Comparison of ENCODE assay signal across 1 cellular context in the genomic region with DNA sequence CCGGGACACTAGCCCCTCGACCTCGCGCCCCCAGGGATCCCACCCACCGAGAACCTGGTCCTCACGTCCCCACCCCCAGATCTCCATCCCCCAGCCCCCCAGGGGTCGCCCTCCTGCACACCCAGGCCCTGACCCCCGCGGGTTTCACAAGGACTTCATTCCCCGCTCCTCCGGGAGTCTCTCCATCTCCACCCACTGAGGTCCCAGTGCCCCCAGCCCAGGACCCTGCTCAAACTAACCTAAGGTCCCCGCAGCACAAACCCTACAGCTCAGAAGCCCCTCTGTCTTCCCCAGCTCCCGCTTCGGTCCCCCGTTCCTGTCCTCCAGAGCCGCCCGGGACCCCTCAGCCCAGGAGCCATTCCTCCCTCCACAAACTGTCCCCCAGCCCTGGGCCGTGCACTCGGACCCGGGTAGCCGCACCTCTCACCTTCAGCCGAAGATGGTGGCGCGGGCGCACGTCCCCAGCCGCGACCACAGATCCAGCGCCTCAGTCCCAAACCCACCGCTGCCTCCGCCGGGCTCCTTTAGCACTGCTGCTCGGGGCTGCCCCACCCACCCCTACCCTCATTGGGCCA.
TF ChIP-seq lines count a peak whose summit lies in the region.

TSS of gene MYH10 (minus strand) at position 499 of the 575 bp plus-strand sequence. CDS start 7,479 bp downstream, outside the sequence.

TF ChIP-seq in HepG2, 621 proteins besides CTCF, POLR2A, EP300 and RAD21 (continued from another document and continues in another):
- TF ChIP-seq, protein P1, sequence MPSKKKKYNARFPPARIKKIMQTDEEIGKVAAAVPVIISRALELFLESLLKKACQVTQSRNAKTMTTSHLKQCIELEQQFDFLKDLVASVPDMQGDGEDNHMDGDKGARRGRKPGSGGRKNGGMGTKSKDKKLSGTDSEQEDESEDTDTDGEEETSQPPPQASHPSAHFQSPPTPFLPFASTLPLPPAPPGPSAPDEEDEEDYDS (CRISPR knock-in tag; IDR thresholded peaks at IDR 0.05) = peak; percentile 95
- TF ChIP-seq MIXL1 (CRISPR knock-in tag; IDR thresholded peaks at IDR 0.05) = 0 out of 2 replicates have a peak, but pooled peaks have one; percentile 22
- TF ChIP-seq, protein P2, sequence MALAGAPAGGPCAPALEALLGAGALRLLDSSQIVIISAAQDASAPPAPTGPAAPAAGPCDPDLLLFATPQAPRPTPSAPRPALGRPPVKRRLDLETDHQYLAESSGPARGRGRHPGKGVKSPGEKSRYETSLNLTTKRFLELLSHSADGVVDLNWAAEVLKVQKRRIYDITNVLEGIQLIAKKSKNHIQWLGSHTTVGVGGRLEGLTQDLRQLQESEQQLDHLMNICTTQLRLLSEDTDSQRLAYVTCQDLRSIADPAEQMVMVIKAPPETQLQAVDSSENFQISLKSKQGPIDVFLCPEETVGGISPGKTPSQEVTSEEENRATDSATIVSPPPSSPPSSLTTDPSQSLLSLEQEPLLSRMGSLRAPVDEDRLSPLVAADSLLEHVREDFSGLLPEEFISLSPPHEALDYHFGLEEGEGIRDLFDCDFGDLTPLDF (CRISPR knock-in tag; IDR thresholded peaks at IDR 0.05) = no peak
- TF ChIP-seq ATF2 (CRISPR knock-in tag; IDR thresholded peaks at IDR 0.05) = no peak
- TF ChIP-seq ZNF589 (CRISPR knock-in tag; conservative IDR thresholded peaks at IDR 0.05) = 0 out of 2 replicates have a peak, but pooled peaks have one; percentile 28
- no peak for TF ChIP-seq XRCC5 (optimal IDR thresholded peaks at IDR 0.05; ENCODE audit: low read length)
- TF ChIP-seq ZNF788 (CRISPR knock-in tag; IDR thresholded peaks at IDR 0.05; ENCODE audit: borderline replicate concordance) = peak; percentile 46; the same call in 1 of the 2 replicates
- TF ChIP-seq ZNF3 (CRISPR knock-in tag; IDR thresholded peaks at IDR 0.05) = no peak
- peak; percentile 6; the same call in 1 of the 2 replicates for TF ChIP-seq KDM2A (CRISPR knock-in tag; IDR thresholded peaks at IDR 0.05; ENCODE audit: borderline replicate concordance, low read depth)
- TF ChIP-seq PHF5A (CRISPR knock-in tag; IDR thresholded peaks at IDR 0.05; ENCODE audit: low read depth, unreplicated experiment) = no peak
- TF ChIP-seq SMARCC2 (IDR thresholded peaks at IDR 0.05) = no peak
- 0 out of 2 replicates have a peak, but pooled peaks have one; percentile 23 for TF ChIP-seq BORCS8-MEF2B (CRISPR knock-in tag; IDR thresholded peaks at IDR 0.05)
- no peak for TF ChIP-seq ZSCAN12 (CRISPR knock-in tag; IDR thresholded peaks at IDR 0.05)
- TF ChIP-seq, protein P3, sequence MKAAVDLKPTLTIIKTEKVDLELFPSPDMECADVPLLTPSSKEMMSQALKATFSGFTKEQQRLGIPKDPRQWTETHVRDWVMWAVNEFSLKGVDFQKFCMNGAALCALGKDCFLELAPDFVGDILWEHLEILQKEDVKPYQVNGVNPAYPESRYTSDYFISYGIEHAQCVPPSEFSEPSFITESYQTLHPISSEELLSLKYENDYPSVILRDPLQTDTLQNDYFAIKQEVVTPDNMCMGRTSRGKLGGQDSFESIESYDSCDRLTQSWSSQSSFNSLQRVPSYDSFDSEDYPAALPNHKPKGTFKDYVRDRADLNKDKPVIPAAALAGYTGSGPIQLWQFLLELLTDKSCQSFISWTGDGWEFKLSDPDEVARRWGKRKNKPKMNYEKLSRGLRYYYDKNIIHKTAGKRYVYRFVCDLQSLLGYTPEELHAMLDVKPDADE (CRISPR knock-in tag; IDR thresholded peaks at IDR 0.05) = 0 out of 2 replicates have a peak, but pooled peaks have one; percentile 84
- TF ChIP-seq, protein P4, sequence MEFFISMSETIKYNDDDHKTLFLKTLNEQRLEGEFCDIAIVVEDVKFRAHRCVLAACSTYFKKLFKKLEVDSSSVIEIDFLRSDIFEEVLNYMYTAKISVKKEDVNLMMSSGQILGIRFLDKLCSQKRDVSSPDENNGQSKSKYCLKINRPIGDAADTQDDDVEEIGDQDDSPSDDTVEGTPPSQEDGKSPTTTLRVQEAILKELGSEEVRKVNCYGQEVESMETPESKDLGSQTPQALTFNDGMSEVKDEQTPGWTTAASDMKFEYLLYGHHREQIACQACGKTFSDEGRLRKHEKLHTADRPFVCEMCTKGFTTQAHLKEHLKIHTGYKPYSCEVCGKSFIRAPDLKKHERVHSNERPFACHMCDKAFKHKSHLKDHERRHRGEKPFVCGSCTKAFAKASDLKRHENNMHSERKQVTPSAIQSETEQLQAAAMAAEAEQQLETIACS (CRISPR knock-in tag; IDR thresholded peaks at IDR 0.05) = peak; percentile 22; the same call in 1 of the 2 replicates
- 0 out of 2 replicates have a peak, but pooled peaks have one; percentile 16 for TF ChIP-seq CBX5 (CRISPR knock-in tag; IDR thresholded peaks at IDR 0.05; ENCODE audit: borderline replicate concordance)
- TF ChIP-seq IKZF5 (CRISPR knock-in tag; IDR thresholded peaks at IDR 0.05) = peak; percentile 39
- no peak for TF ChIP-seq MAFG (CRISPR knock-in tag; IDR thresholded peaks at IDR 0.05)
- TF ChIP-seq TCF12 (IDR thresholded peaks at IDR 0.05) = no peak
- no peak for TF ChIP-seq TCF12 (CRISPR knock-in tag; IDR thresholded peaks at IDR 0.05)
- 0 out of 2 replicates have a peak, but pooled peaks have one; percentile 30 for TF ChIP-seq PHF20 (CRISPR knock-in tag; IDR thresholded peaks at IDR 0.05)
- TF ChIP-seq ZFP36L2 (CRISPR knock-in tag; IDR thresholded peaks at IDR 0.05) = 0 out of 2 replicates have a peak, but pooled peaks have one; percentile 17
- TF ChIP-seq SP1 (IDR thresholded peaks at IDR 0.05) = no peak
- peak; percentile 21; the same call in 1 of the 2 replicates for TF ChIP-seq SP1 (CRISPR knock-in tag; IDR thresholded peaks at IDR 0.05)
- TF ChIP-seq DNMT1 (CRISPR knock-in tag; IDR thresholded peaks at IDR 0.05) = no peak
- TF ChIP-seq HES4 (CRISPR knock-in tag; IDR thresholded peaks at IDR 0.05; ENCODE audit: borderline replicate concordance) = no peak
- TF ChIP-seq RORA (CRISPR knock-in tag; IDR thresholded peaks at IDR 0.05) = no peak
- TF ChIP-seq ZNF768 (CRISPR knock-in tag; IDR thresholded peaks at IDR 0.05) = 0 out of 2 replicates have a peak, but pooled peaks have one; percentile 16
- TF ChIP-seq ZFP37 (CRISPR knock-in tag; IDR thresholded peaks at IDR 0.05; ENCODE audit: borderline replicate concordance) = no peak; the same call in 1 of the 2 replicates
- no peak for TF ChIP-seq ZSCAN5A (CRISPR knock-in tag; IDR thresholded peaks at IDR 0.05; ENCODE audit: borderline replicate concordance)
- TF ChIP-seq ZNF451 (CRISPR knock-in tag; IDR thresholded peaks at IDR 0.05) = no peak
- TF ChIP-seq NFYC (CRISPR knock-in tag; IDR thresholded peaks at IDR 0.05) = no peak
- TF ChIP-seq PITX1 (CRISPR knock-in tag; IDR thresholded peaks at IDR 0.05) = peak; percentile 46; the same call in 1 of the 2 replicates
- no peak for TF ChIP-seq PAX8 (CRISPR knock-in tag; IDR thresholded peaks at IDR 0.05; ENCODE audit: borderline replicate concordance)
- TF ChIP-seq ZFAT (CRISPR knock-in tag; conservative IDR thresholded peaks at IDR 0.05) = no peak
- peak; percentile 55; the same call in 1 of the 2 replicates for TF ChIP-seq THRA (CRISPR knock-in tag; IDR thresholded peaks at IDR 0.05; ENCODE audit: borderline replicate concordance)
- TF ChIP-seq MAFK (conservative IDR thresholded peaks at IDR 0.05 in 1 of 2, IDR thresholded peaks at IDR 0.05 in 1 of 2; ENCODE audit: low read length in 2 of 2) = no peak
- TF ChIP-seq, protein P5, sequence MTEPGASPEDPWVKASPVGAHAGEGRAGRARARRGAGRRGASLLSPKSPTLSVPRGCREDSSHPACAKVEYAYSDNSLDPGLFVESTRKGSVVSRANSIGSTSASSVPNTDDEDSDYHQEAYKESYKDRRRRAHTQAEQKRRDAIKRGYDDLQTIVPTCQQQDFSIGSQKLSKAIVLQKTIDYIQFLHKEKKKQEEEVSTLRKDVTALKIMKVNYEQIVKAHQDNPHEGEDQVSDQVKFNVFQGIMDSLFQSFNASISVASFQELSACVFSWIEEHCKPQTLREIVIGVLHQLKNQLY (CRISPR knock-in tag; IDR thresholded peaks at IDR 0.05) = no peak
- TF ChIP-seq HDAC2 (CRISPR knock-in tag; IDR thresholded peaks at IDR 0.05) = peak; percentile 21; the same call in 1 of the 2 replicates
- TF ChIP-seq ZNF609 (CRISPR knock-in tag; IDR thresholded peaks at IDR 0.05; ENCODE audit: borderline replicate concordance) = 0 out of 2 replicates have a peak, but pooled peaks have one; percentile 33
- TF ChIP-seq ZNF207 (IDR thresholded peaks at IDR 0.05; ENCODE audit: borderline replicate concordance) = no peak
- TF ChIP-seq SRSF4 (IDR thresholded peaks at IDR 0.05; ENCODE audit: low read depth, low read length, poor library complexity, severe bottlenecking) = no peak
- TF ChIP-seq ZNF362 (CRISPR knock-in tag; IDR thresholded peaks at IDR 0.05; ENCODE audit: borderline replicate concordance) = no peak
